In genomic region chr14:36271939-36272907, GRCh38 we compare ENCODE assay signal across 8 cellular contexts. TPM values are rescaled to one million over a fixed set of nuclear protein-coding genes. Genes with fewer than 3 reads are reported as not detected.
A peak's percentile ranks its signal among the peaks of the same experiment; 100 is the strongest.
DNase-seq lines count a peak whose midpoint lies in the region; ATAC-seq and TF ChIP-seq lines count a peak whose summit lies in the region.

No MANE protein-coding gene starts in this region.

- CTCF ChIA-PET in activated CD8-positive, alpha-beta T cell treated with anti-CD3 and anti-CD28 coated beads, Interleukin-2, amount 10 ng/mL, durations not matched to agents 7 days and 5 days (lab: Charles Lee), result no interaction called here

- no peak for TF ChIP-seq CTCF in glutamatergic neuron (IDR thresholded peaks at IDR 0.05; ENCODE audit: partially characterized antibody, unreplicated experiment)

- peak; percentile 23 for ATAC-seq in activated CD8-positive, alpha-beta T cell treated with anti-CD3 and anti-CD28 coated beads, Interleukin-2, amount 10 ng/mL, durations not matched to agents 7 days and 5 days
- no peak for ATAC-seq in GM21786 (IDR thresholded peaks at IDR 0.05; ENCODE audit: unreplicated experiment)

- H3K9me3 ChIP-seq in ES-I3 (ENCODE audit: control insufficient read depth, insufficient read depth, low read length), result no peaks in the 10 kb centered on the region

- no peaks in the 10 kb centered on the region for H3K36me3 ChIP-seq in ES-I3 (ENCODE audit: insufficient read depth, low read length)

- H3K4me1 ChIP-seq in ES-I3 (ENCODE audit: insufficient read depth, low read length), result peaks cover 49% of the 10 kb centered on the region

- H3K4me3 Mint-ChIP-seq in activated CD8-positive, alpha-beta T cell treated with anti-CD3 and anti-CD28 coated beads, Interleukin-2, amount 10 ng/mL, durations not matched to agents 7 days and 5 days, result peak overlapping the region; percentile 44
- peak overlapping the region; percentile 79 for H3K4me3 Mint-ChIP-seq in glutamatergic neuron (ENCODE audit: unreplicated experiment)

- POLR2A ChIA-PET in activated CD8-positive, alpha-beta T cell treated with anti-CD3 and anti-CD28 coated beads, Interleukin-2, amount 10 ng/mL, durations not matched to agents 7 days and 5 days (lab: Charles Lee), result no interaction called here

- peaks cover 7% of the 10 kb centered on the region for H3K4me1 Mint-ChIP-seq in activated CD8-positive, alpha-beta T cell treated with anti-CD3 and anti-CD28 coated beads, Interleukin-2, amount 10 ng/mL, durations not matched to agents 7 days and 5 days (ENCODE audit: low read depth)
- peaks cover 15% of the 10 kb centered on the region for H3K4me1 Mint-ChIP-seq in glutamatergic neuron (ENCODE audit: low read depth, unreplicated experiment)

- peaks cover 50% of the 10 kb centered on the region for H3K27me3 Mint-ChIP-seq in activated CD8-positive, alpha-beta T cell treated with anti-CD3 and anti-CD28 coated beads, Interleukin-2, amount 10 ng/mL, durations not matched to agents 7 days and 5 days (ENCODE audit: low read depth)
- H3K27me3 Mint-ChIP-seq in glutamatergic neuron (ENCODE audit: unreplicated experiment), result peaks cover 10% of the 10 kb centered on the region

- no peaks in the 10 kb centered on the region for H3K36me3 Mint-ChIP-seq in activated CD8-positive, alpha-beta T cell treated with anti-CD3 and anti-CD28 coated beads, Interleukin-2, amount 10 ng/mL, durations not matched to agents 7 days and 5 days (ENCODE audit: low read depth)
- no peaks in the 10 kb centered on the region for H3K36me3 Mint-ChIP-seq in glutamatergic neuron (ENCODE audit: unreplicated experiment)

- no peak for DNase-seq in activated CD8-positive, alpha-beta T cell treated with anti-CD3 and anti-CD28 coated beads, Interleukin-2, amount 10 ng/mL, durations not matched to agents 7 days and 5 days
- DNase-seq in glutamatergic neuron, result peak; percentile 28
- peak; percentile 47 for DNase-seq in stimulated activated CD4-positive, alpha-beta T cell treated with anti-CD3 and anti-CD28 coated beads, Interleukin-15, amount 100 ng/mL, for 24 hours
- DNase-seq in DMS153 (lab: John Stamatoyannopoulos, UW), result no peak
- no peak for DNase-seq in NCI-H446 (lab: John Stamatoyannopoulos, UW)
- DNase-seq in NCI-H2171 (lab: John Stamatoyannopoulos, UW), result no peak

- peak overlapping the region; percentile 27; the same call in 1 of the 2 replicates for H3K9ac ChIP-seq in ES-I3 (ENCODE audit: low read depth, low read length)

- H3K9me3 Mint-ChIP-seq in activated CD8-positive, alpha-beta T cell treated with anti-CD3 and anti-CD28 coated beads, Interleukin-2, amount 10 ng/mL, durations not matched to agents 7 days and 5 days (ENCODE audit: insufficient read depth), result no peaks in the 10 kb centered on the region
- peaks cover 4% of the 10 kb centered on the region for H3K9me3 Mint-ChIP-seq in glutamatergic neuron (ENCODE audit: unreplicated experiment)

- no peak overlapping the region for H3K27ac Mint-ChIP-seq in activated CD8-positive, alpha-beta T cell treated with anti-CD3 and anti-CD28 coated beads, Interleukin-2, amount 10 ng/mL, durations not matched to agents 7 days and 5 days
- no peak overlapping the region for H3K27ac Mint-ChIP-seq in glutamatergic neuron (ENCODE audit: unreplicated experiment)

RNA-seq across cellular contexts. Expression of gene MBIP, which starts 48.2 kb away (rescaled TPM):
- total RNA-seq in activated CD8-positive, alpha-beta T cell treated with anti-CD3 and anti-CD28 coated beads, Interleukin-2, amount 10 ng/mL, durations not matched to agents 7 days and 5 days, result 10 to 100 TPM; 18.3 to 23.0 TPM
- total RNA-seq in glutamatergic neuron (ENCODE audit: unreplicated experiment), result 26.7 TPM

Comparison
In these comparisons a context has a peak if more than half of its experiments do, and no peak if none do; other contexts are left out.
1. DNase-seq: peak in glutamatergic neuron (single experiment) and stimulated activated CD4-positive, alpha-beta T cell treated with anti-CD3 and anti-CD28 coated beads, Interleukin-15, amount 100 ng/mL, for 24 hours (single experiment); none in activated CD8-positive, alpha-beta T cell treated with anti-CD3 and anti-CD28 coated beads, Interleukin-2, amount 10 ng/mL, durations not matched to agents 7 days and 5 days (single experiment), DMS153 (single experiment), NCI-H446 (0 of 2) and NCI-H2171 (single experiment).